13 cellular contexts compared by ENCODE assay signal in genomic region chr3:106086636-106087035, GRCh38.
"Had no signal": no experiment of that assay in that cellular context is flagged by ENCODE, and none has a peak within 500 bp of the region (broad histone marks: within the 10 kb centered on the region; RNA-seq: fewer than 3 reads in every experiment).

No MANE protein-coding gene starts in this region.

- ATAC-seq: body of pancreas; effector memory CD8-positive, alpha-beta T cell; left cardiac atrium; mucosa of descending colon; right lobe of liver; stimulated activated memory B cell treated with anti-CD40 and anti-IgM and Interleukin-4, amounts not matched to agents 10 μg/mL and 1 μg/mL and 100 μg/mL, for 72 hours; WTC11 had no signal

- H3K27me3 ChIP-seq: body of pancreas, right lobe of liver, transverse colon had no signal

- H3K36me3 ChIP-seq: right lobe of liver, transverse colon had no signal

- H3K4me1 ChIP-seq: body of pancreas, transverse colon had no signal

- H3K27ac ChIP-seq: body of pancreas, right lobe of liver, transverse colon had no signal

- DNase-seq: activated CD4-positive, alpha-beta T cell treated with anti-CD3 and anti-CD28 coated beads, Interleukin-2, amount 10 ng/mL, durations not matched to agents 7 days and 5 days; activated naive CD4-positive, alpha-beta T cell treated with anti-CD3 and anti-CD28 coated beads, Interleukin-2, amount 10 ng/mL, durations not matched to agents 7 days and 5 days; body of pancreas; effector memory CD8-positive, alpha-beta T cell; erythroblast; left cardiac atrium; mucosa of descending colon; occipital lobe; right lobe of liver; transverse colon had no signal

- H3K9me3 ChIP-seq: body of pancreas, mucosa of descending colon, right lobe of liver, transverse colon had no signal

- H3K4me3 ChIP-seq: body of pancreas, lung, mucosa of descending colon, right lobe of liver, transverse colon had no signal
